ENCODE assay signal across 1 cellular context in the genomic region with DNA sequence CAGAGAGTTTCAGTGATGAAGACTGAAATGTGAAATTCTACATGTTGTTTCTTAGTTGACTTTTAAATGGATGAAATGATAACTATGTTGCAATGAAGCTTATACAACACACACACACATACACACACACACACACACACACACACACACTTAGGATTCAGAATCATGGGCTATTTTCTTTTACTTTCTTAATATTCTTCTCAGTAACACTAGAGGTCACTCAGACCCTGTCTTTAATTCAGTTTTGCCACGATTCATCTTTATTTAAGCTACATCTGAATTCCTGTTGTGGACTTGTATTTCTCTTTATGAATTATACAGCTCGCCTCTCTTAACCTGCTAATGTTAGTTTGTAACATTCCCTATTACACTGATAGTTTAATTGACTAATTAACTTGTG.
TF ChIP-seq lines count a peak whose summit lies in the region.

No MANE protein-coding gene starts in this region.

TF ChIP-seq in SK-N-SH, 30 proteins besides CTCF, POLR2A, EP300 and RAD21 (continued from another document):
- TF ChIP-seq MEF2A (IDR thresholded peaks at IDR 0.05; ENCODE audit: borderline replicate concordance, low read depth) (no peak), TAF1 (IDR thresholded peaks at IDR 0.05; ENCODE audit: borderline replicate concordance, low read depth, low read length) (no peak), NRF1 (IDR thresholded peaks at IDR 0.05; ENCODE audit: low read depth, low read length) (no peak)
- TF ChIP-seq, protein P1, sequence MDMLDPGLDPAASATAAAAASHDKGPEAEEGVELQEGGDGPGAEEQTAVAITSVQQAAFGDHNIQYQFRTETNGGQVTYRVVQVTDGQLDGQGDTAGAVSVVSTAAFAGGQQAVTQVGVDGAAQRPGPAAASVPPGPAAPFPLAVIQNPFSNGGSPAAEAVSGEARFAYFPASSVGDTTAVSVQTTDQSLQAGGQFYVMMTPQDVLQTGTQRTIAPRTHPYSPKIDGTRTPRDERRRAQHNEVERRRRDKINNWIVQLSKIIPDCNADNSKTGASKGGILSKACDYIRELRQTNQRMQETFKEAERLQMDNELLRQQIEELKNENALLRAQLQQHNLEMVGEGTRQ (IDR thresholded peaks at IDR 0.05; ENCODE audit: borderline replicate concordance, low read depth, low read length) = no peak
TF ChIP-seq in SK-N-SH: peak in this region for 0.
